Comparison of ENCODE assay signal across 9 cellular contexts in the genomic region with DNA sequence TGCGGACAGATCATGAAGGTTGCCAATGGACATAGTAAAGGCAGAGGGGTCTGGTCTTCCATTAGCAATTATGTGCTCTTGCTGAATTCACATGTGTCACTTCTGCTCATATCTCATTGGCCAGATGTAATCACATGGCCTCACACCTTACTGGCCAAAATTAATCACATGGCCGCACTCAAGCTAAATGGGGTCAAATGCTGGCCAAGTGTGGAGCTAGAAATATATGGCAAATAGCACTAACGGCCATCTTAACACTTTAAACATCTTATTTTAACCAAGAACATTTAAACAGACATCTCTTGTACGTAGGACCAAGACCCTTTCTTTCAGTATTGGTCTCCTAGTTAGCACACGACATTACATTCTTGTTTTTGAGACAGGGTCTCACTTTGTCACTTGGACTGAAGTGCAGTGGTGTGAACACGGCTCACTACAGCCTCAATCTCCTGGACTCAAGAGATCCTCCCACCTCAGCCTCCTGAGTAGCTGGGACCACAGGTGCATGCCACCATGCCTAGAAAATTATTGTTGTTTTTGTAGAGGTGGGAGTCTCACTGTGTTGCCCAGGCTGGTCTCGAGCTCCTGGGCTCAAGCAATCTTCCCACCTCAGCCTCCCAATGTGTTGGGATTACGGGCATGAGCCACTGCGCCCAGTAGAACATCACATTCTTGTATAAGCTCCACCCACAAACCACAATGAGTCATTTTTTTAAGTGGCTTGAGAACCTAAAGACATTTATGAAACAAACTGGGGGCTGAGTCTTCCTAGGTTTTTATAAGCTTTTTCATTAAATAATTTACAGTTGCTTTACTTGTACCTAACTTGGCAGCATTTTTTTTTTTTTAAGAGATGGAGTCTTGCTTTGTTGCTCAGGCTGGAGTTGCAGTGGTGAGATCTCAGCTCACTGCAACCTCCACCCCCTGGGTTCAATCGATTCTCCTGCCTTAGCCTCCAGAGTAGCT.
DNase-seq lines count a peak whose midpoint lies in the region; FAIRE-seq and TF ChIP-seq lines count a peak whose summit lies in the region.
"Had no signal": no experiment of that assay in that cellular context is flagged by ENCODE, and none has a peak within 500 bp of the region (broad histone marks: within the 10 kb centered on the region; RNA-seq: fewer than 3 reads in every experiment).

No MANE protein-coding gene starts in this region.

- in situ Hi-C loops in astrocyte of the cerebellum (cut with HindIII; ENCODE audit: low sequenced_read_pairs) = no loop called here

- TF ChIP-seq CTCF in NB4 (IDR thresholded peaks at IDR 0.05; ENCODE audit: low read depth, low read length) = no peak
- no peak for TF ChIP-seq CTCF in astrocyte of the cerebellum (IDR thresholded peaks at IDR 0.05; ENCODE audit: low read depth, low read length, missing control alignments)

- DNase-seq in GM03348 (ENCODE audit: low spot score) = peak; percentile 41
- DNase-seq in NB4 (ENCODE audit: low read depth) = peak; percentile 88
- DNase-seq in astrocyte of the cerebellum (ENCODE audit: low read depth) = peak; percentile 81
- DNase-seq in non-pigmented ciliary epithelial cell (ENCODE audit: low read depth) = peak; percentile 82
- DNase-seq in effector CD4-positive, alpha-beta T cell = no peak
- DNase-seq in NCI-H1092 treated with DMSO at 0.1 percent for 48 hours (lab: John Stamatoyannopoulos, UW) = no peak
- DNase-seq in GM19239 (ENCODE audit: insufficient read length, low spot score) = no peak
- no peak for DNase-seq in hypothalamus (lab: John Stamatoyannopoulos, UW)
- DNase-seq: NCI-H1417 treated with DMSO at 0.1 percent for 48 hours had no signal

- no peak for FAIRE-seq in GM19239 (lab: Jason Lieb, UNC)

- no peak for TF ChIP-seq POLR2A in NB4 (IDR thresholded peaks at IDR 0.05; ENCODE audit: extremely low read depth, insufficient read length)

- H3K4me3 ChIP-seq in NB4 (ENCODE audit: low read depth, low read length) (no peak overlapping the region), astrocyte of the cerebellum (ENCODE audit: low read depth, low read length) (no peak overlapping the region)

Comparison
In these comparisons a context has a peak if more than half of its experiments do, and no peak if none do; other contexts are left out.
1. DNase-seq: peak in GM03348 (single experiment), NB4 (single experiment), astrocyte of the cerebellum (single experiment) and non-pigmented ciliary epithelial cell (single experiment); none in effector CD4-positive, alpha-beta T cell (single experiment), NCI-H1092 treated with DMSO at 0.1 percent for 48 hours (single experiment), GM19239 (single experiment) and hypothalamus (0 of 51).